In genomic region chr5:41903892-41904799, GRCh38 we compare ENCODE assay signal across 1 cellular context.
TF ChIP-seq lines count a peak whose summit lies in the region.

A gene with protein sequence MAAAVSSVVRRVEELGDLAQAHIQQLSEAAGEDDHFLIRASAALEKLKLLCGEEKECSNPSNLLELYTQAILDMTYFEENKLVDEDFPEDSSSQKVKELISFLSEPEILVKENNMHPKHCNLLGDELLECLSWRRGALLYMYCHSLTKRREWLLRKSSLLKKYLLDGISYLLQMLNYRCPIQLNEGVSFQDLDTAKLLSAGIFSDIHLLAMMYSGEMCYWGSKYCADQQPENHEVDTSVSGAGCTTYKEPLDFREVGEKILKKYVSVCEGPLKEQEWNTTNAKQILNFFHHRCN (plus strand): TSS chr5:41904344. CDS start chr5:41904368, 24 bp downstream.

TF ChIP-seq in HepG2, 621 proteins besides CTCF, POLR2A, EP300 and RAD21 (continued from another document and continues in another):
- TF ChIP-seq, protein P1, sequence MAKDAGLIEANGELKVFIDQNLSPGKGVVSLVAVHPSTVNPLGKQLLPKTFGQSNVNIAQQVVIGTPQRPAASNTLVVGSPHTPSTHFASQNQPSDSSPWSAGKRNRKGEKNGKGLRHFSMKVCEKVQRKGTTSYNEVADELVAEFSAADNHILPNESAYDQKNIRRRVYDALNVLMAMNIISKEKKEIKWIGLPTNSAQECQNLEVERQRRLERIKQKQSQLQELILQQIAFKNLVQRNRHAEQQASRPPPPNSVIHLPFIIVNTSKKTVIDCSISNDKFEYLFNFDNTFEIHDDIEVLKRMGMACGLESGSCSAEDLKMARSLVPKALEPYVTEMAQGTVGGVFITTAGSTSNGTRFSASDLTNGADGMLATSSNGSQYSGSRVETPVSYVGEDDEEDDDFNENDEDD (CRISPR knock-in tag; IDR thresholded peaks at IDR 0.05; ENCODE audit: borderline replicate concordance): peak; percentile 82; the same call in 1 of the 2 replicates
- peak; percentile 75; the same call in 1 of the 2 replicates for TF ChIP-seq ZNF670 (CRISPR knock-in tag; IDR thresholded peaks at IDR 0.05; ENCODE audit: borderline replicate concordance)
- TF ChIP-seq ZNF703 (CRISPR knock-in tag; IDR thresholded peaks at IDR 0.05; ENCODE audit: borderline replicate concordance): no peak
- TF ChIP-seq JUNB (CRISPR knock-in tag; IDR thresholded peaks at IDR 0.05; ENCODE audit: borderline replicate concordance): peak; percentile 58; the same call in 1 of the 2 replicates
- TF ChIP-seq ZNF12 (CRISPR knock-in tag; IDR thresholded peaks at IDR 0.05): no peak
- TF ChIP-seq, protein P2, sequence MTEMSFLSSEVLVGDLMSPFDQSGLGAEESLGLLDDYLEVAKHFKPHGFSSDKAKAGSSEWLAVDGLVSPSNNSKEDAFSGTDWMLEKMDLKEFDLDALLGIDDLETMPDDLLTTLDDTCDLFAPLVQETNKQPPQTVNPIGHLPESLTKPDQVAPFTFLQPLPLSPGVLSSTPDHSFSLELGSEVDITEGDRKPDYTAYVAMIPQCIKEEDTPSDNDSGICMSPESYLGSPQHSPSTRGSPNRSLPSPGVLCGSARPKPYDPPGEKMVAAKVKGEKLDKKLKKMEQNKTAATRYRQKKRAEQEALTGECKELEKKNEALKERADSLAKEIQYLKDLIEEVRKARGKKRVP (CRISPR knock-in tag; IDR thresholded peaks at IDR 0.05): no peak; a peak in 1 of 4 replicates
- TF ChIP-seq, protein P3, sequence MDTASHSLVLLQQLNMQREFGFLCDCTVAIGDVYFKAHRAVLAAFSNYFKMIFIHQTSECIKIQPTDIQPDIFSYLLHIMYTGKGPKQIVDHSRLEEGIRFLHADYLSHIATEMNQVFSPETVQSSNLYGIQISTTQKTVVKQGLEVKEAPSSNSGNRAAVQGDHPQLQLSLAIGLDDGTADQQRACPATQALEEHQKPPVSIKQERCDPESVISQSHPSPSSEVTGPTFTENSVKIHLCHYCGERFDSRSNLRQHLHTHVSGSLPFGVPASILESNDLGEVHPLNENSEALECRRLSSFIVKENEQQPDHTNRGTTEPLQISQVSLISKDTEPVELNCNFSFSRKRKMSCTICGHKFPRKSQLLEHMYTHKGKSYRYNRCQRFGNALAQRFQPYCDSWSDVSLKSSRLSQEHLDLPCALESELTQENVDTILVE (CRISPR knock-in tag; IDR thresholded peaks at IDR 0.05): no peak; the same call in 1 of the 2 replicates
- TF ChIP-seq, protein P4, sequence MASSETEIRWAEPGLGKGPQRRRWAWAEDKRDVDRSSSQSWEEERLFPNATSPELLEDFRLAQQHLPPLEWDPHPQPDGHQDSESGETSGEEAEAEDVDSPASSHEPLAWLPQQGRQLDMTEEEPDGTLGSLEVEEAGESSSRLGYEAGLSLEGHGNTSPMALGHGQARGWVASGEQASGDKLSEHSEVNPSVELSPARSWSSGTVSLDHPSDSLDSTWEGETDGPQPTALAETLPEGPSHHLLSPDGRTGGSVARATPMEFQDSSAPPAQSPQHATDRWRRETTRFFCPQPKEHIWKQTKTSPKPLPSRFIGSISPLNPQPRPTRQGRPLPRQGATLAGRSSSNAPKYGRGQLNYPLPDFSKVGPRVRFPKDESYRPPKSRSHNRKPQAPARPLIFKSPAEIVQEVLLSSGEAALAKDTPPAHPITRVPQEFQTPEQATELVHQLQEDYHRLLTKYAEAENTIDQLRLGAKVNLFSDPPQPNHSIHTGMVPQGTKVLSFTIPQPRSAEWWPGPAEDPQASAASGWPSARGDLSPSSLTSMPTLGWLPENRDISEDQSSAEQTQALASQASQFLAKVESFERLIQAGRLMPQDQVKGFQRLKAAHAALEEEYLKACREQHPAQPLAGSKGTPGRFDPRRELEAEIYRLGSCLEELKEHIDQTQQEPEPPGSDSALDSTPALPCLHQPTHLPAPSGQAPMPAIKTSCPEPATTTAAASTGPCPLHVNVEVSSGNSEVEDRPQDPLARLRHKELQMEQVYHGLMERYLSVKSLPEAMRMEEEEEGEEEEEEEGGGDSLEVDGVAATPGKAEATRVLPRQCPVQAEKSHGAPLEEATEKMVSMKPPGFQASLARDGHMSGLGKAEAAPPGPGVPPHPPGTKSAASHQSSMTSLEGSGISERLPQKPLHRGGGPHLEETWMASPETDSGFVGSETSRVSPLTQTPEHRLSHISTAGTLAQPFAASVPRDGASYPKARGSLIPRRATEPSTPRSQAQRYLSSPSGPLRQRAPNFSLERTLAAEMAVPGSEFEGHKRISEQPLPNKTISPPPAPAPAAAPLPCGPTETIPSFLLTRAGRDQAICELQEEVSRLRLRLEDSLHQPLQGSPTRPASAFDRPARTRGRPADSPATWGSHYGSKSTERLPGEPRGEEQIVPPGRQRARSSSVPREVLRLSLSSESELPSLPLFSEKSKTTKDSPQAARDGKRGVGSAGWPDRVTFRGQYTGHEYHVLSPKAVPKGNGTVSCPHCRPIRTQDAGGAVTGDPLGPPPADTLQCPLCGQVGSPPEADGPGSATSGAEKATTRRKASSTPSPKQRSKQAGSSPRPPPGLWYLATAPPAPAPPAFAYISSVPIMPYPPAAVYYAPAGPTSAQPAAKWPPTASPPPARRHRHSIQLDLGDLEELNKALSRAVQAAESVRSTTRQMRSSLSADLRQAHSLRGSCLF (CRISPR knock-in tag; IDR thresholded peaks at IDR 0.05; ENCODE audit: borderline replicate concordance): 0 out of 2 replicates have a peak, but pooled peaks have one; percentile 46
- TF ChIP-seq RELA (CRISPR knock-in tag; IDR thresholded peaks at IDR 0.05): no peak
- TF ChIP-seq PCBP2 (optimal IDR thresholded peaks at IDR 0.05; ENCODE audit: low read depth, low read length, poor library complexity, severe bottlenecking): no peak
- TF ChIP-seq, protein P5, sequence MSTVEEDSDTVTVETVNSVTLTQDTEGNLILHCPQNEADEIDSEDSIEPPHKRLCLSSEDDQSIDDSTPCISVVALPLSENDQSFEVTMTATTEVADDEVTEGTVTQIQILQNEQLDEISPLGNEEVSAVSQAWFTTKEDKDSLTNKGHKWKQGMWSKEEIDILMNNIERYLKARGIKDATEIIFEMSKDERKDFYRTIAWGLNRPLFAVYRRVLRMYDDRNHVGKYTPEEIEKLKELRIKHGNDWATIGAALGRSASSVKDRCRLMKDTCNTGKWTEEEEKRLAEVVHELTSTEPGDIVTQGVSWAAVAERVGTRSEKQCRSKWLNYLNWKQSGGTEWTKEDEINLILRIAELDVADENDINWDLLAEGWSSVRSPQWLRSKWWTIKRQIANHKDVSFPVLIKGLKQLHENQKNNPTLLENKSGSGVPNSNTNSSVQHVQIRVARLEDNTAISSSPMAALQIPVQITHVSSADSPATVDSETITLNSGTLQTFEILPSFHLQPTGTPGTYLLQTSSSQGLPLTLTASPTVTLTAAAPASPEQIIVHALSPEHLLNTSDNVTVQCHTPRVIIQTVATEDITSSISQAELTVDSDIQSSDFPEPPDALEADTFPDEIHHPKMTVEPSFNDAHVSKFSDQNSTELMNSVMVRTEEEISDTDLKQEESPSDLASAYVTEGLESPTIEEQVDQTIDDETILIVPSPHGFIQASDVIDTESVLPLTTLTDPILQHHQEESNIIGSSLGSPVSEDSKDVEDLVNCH (CRISPR knock-in tag; IDR thresholded peaks at IDR 0.05): no peak
- peak; percentile 63 for TF ChIP-seq ARHGAP35 (CRISPR knock-in tag; IDR thresholded peaks at IDR 0.05; ENCODE audit: borderline replicate concordance)
- TF ChIP-seq FOXK2 (IDR thresholded peaks at IDR 0.05): no peak
- TF ChIP-seq, protein P6, sequence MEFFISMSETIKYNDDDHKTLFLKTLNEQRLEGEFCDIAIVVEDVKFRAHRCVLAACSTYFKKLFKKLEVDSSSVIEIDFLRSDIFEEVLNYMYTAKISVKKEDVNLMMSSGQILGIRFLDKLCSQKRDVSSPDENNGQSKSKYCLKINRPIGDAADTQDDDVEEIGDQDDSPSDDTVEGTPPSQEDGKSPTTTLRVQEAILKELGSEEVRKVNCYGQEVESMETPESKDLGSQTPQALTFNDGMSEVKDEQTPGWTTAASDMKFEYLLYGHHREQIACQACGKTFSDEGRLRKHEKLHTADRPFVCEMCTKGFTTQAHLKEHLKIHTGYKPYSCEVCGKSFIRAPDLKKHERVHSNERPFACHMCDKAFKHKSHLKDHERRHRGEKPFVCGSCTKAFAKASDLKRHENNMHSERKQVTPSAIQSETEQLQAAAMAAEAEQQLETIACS (CRISPR knock-in tag; IDR thresholded peaks at IDR 0.05): no peak
- TF ChIP-seq SAP130 (CRISPR knock-in tag; IDR thresholded peaks at IDR 0.05; ENCODE audit: low read depth): peak; percentile 99
- TF ChIP-seq ZNF224 (CRISPR knock-in tag; IDR thresholded peaks at IDR 0.05): peak; percentile 81; the same call in 1 of the 2 replicates
- TF ChIP-seq ZNF235 (CRISPR knock-in tag; IDR thresholded peaks at IDR 0.05; ENCODE audit: borderline replicate concordance): 0 out of 2 replicates have a peak, but pooled peaks have one; percentile 52
- TF ChIP-seq, protein P7, sequence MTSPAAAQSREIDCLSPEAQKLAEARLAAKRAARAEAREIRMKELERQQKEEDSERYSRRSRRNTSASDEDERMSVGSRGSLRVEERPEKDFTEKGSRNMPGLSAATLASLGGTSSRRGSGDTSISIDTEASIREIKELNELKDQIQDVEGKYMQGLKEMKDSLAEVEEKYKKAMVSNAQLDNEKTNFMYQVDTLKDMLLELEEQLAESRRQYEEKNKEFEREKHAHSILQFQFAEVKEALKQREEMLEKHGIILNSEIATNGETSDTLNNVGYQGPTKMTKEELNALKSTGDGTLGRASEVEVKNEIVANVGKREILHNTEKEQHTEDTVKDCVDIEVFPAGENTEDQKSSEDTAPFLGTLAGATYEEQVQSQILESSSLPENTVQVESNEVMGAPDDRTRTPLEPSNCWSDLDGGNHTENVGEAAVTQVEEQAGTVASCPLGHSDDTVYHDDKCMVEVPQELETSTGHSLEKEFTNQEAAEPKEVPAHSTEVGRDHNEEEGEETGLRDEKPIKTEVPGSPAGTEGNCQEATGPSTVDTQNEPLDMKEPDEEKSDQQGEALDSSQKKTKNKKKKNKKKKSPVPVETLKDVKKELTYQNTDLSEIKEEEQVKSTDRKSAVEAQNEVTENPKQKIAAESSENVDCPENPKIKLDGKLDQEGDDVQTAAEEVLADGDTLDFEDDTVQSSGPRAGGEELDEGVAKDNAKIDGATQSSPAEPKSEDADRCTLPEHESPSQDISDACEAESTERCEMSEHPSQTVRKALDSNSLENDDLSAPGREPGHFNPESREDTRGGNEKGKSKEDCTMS (CRISPR knock-in tag; conservative IDR thresholded peaks at IDR 0.05): no peak
- peak; percentile 94 for TF ChIP-seq TARDBP (CRISPR knock-in tag; IDR thresholded peaks at IDR 0.05)
- peak; percentile 42; the same call in 1 of the 2 replicates for TF ChIP-seq WIZ (CRISPR knock-in tag; IDR thresholded peaks at IDR 0.05)
- TF ChIP-seq GZF1 (CRISPR knock-in tag; IDR thresholded peaks at IDR 0.05): no peak; the same call in 1 of the 2 replicates
- TF ChIP-seq ZNF709 (CRISPR knock-in tag; IDR thresholded peaks at IDR 0.05): no peak
- no peak for TF ChIP-seq ZKSCAN1 (IDR thresholded peaks at IDR 0.05; ENCODE audit: low read length)
- TF ChIP-seq ZNF430 (CRISPR knock-in tag; IDR thresholded peaks at IDR 0.05): peak; percentile 46; the same call in 1 of the 2 replicates
- TF ChIP-seq ZNF431 (CRISPR knock-in tag; IDR thresholded peaks at IDR 0.05; ENCODE audit: borderline replicate concordance, low read depth): peak; percentile 40; the same call in 1 of the 2 replicates
- TF ChIP-seq FOXJ3 (CRISPR knock-in tag; IDR thresholded peaks at IDR 0.05; ENCODE audit: borderline replicate concordance): peak; percentile 55; the same call in 1 of the 2 replicates
- TF ChIP-seq KLF15 (CRISPR knock-in tag; IDR thresholded peaks at IDR 0.05; ENCODE audit: borderline replicate concordance): peak; percentile 27; the same call in 1 of the 2 replicates
- TF ChIP-seq UBTF (CRISPR knock-in tag; IDR thresholded peaks at IDR 0.05): peak; percentile 73
- TF ChIP-seq, protein P8, sequence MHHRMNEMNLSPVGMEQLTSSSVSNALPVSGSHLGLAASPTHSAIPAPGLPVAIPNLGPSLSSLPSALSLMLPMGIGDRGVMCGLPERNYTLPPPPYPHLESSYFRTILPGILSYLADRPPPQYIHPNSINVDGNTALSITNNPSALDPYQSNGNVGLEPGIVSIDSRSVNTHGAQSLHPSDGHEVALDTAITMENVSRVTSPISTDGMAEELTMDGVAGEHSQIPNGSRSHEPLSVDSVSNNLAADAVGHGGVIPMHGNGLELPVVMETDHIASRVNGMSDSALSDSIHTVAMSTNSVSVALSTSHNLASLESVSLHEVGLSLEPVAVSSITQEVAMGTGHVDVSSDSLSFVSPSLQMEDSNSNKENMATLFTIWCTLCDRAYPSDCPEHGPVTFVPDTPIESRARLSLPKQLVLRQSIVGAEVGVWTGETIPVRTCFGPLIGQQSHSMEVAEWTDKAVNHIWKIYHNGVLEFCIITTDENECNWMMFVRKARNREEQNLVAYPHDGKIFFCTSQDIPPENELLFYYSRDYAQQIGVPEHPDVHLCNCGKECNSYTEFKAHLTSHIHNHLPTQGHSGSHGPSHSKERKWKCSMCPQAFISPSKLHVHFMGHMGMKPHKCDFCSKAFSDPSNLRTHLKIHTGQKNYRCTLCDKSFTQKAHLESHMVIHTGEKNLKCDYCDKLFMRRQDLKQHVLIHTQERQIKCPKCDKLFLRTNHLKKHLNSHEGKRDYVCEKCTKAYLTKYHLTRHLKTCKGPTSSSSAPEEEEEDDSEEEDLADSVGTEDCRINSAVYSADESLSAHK (CRISPR knock-in tag; IDR thresholded peaks at IDR 0.05; ENCODE audit: borderline replicate concordance): no peak
- TF ChIP-seq, protein P9, sequence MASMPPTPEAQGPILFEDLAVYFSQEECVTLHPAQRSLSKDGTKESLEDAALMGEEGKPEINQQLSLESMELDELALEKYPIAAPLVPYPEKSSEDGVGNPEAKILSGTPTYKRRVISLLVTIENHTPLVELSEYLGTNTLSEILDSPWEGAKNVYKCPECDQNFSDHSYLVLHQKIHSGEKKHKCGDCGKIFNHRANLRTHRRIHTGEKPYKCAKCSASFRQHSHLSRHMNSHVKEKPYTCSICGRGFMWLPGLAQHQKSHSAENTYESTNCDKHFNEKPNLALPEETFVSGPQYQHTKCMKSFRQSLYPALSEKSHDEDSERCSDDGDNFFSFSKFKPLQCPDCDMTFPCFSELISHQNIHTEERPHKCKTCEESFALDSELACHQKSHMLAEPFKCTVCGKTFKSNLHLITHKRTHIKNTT (CRISPR knock-in tag; IDR thresholded peaks at IDR 0.05): no peak
- TF ChIP-seq ZNF678 (CRISPR knock-in tag; IDR thresholded peaks at IDR 0.05): peak; percentile 80
- TF ChIP-seq ZNF652 (CRISPR knock-in tag; IDR thresholded peaks at IDR 0.05; ENCODE audit: borderline replicate concordance, low read depth): no peak; the same call in 1 of the 2 replicates
- TF ChIP-seq KDM1A (CRISPR knock-in tag; IDR thresholded peaks at IDR 0.05): no peak
